In the genomic region with DNA sequence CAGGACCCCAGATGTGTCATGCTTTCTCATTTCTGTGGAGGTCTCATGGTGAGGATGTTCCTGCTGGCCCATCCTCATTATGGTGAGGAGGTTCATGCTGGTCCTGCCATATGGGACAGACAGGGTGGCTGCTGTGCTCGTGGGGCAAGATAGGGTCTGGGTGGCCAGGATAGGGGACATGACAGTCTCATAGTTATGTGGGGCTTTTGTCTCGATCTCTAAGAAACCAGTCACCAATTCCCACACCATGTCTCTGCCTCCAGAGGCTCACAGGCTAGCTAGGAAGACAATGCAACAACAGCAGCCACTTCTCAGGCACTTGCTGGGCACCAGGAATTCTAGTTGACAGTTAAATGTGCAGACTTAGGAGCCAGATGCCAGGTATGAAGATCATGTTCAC, we compare ENCODE assay signal across 30 cellular contexts. TPM values are rescaled to one million over a fixed set of nuclear protein-coding genes. Genes with fewer than 3 reads are reported as not detected.
DNase-seq lines count a peak whose midpoint lies in the region; ATAC-seq lines count a peak whose summit lies in the region.
"Had no signal": no experiment of that assay in that cellular context is flagged by ENCODE, and none has a peak within 500 bp of the region (broad histone marks: within the 10 kb centered on the region; RNA-seq: fewer than 3 reads in every experiment).

No MANE protein-coding gene starts in this region.

- peak overlapping the region; percentile 99; the same call in 1 of the 2 replicates for H3K4me2 ChIP-seq in BLaER1
- H3K4me2 ChIP-seq: GM23338 had no signal

- CTCF ChIA-PET in CD4-positive, alpha-beta memory T cell (lab: Charles Lee; ENCODE audit: partially characterized antibody) = interaction anchor here (0.6 to 9.3 kb wide), 8 partner anchors 16 to 236 kb away, joined by 3 to 70 read pairs (median 6); a partner anchor contains a TSS

- peak overlapping the region in 6 of 7 donors; percentile 23 to 96 (median 64) for H3K27ac Mint-ChIP-seq in CD4-positive, alpha-beta memory T cell
- H3K27ac Mint-ChIP-seq in activated T-helper 17 cell treated with anti-CD3 and anti-CD28 coated beads, Interleukin-2, amount 50 U/mL, for 72 hours = no peak overlapping the region
- H3K27ac Mint-ChIP-seq in naive thymus-derived CD8-positive, alpha-beta T cell = peak overlapping the region in 7 of 10 donors; percentile 7 to 83 (median 63)
- H3K27ac Mint-ChIP-seq: GM23338, mesothelial cell of epicardium had no signal

- no peaks in the 10 kb centered on the region for H3K27me3 Mint-ChIP-seq in CD4-positive, alpha-beta memory T cell
- no peaks in the 10 kb centered on the region for H3K27me3 Mint-ChIP-seq in activated T-helper 17 cell treated with anti-CD3 and anti-CD28 coated beads, Interleukin-2, amount 50 U/mL, for 72 hours
- H3K27me3 Mint-ChIP-seq in naive thymus-derived CD8-positive, alpha-beta T cell = no peaks in the 10 kb centered on the region
- H3K27me3 Mint-ChIP-seq: naive B cell had no signal

- no peaks in the 10 kb centered on the region for H3K9me3 Mint-ChIP-seq in CD4-positive, alpha-beta memory T cell
- no peaks in the 10 kb centered on the region for H3K9me3 Mint-ChIP-seq in activated T-helper 17 cell treated with anti-CD3 and anti-CD28 coated beads, Interleukin-2, amount 50 U/mL, for 72 hours
- no peaks in the 10 kb centered on the region for H3K9me3 Mint-ChIP-seq in naive thymus-derived CD8-positive, alpha-beta T cell
- H3K9me3 Mint-ChIP-seq: mesothelial cell of epicardium, naive B cell had no signal

- no peaks in the 10 kb centered on the region for H3K9me3 ChIP-seq in BLaER1
- no peaks in the 10 kb centered on the region for H3K9me3 ChIP-seq in CD4-positive, alpha-beta memory T cell (ENCODE audit: control insufficient read depth in 1 of 2, low read length in 2 of 2)
- H3K9me3 ChIP-seq: MG63, sigmoid colon, stomach, thyroid gland, uterus had no signal

- peak overlapping the region in 1 of 8 donors; percentile 49 for H3K4me3 Mint-ChIP-seq in CD4-positive, alpha-beta memory T cell
- peak overlapping the region; percentile 48 for H3K4me3 Mint-ChIP-seq in activated T-helper 17 cell treated with anti-CD3 and anti-CD28 coated beads, Interleukin-2, amount 50 U/mL, for 72 hours
- H3K4me3 Mint-ChIP-seq in naive thymus-derived CD8-positive, alpha-beta T cell = peak overlapping the region in 2 of 10 donors; percentile 34 to 53
- H3K4me3 Mint-ChIP-seq: GM23338, mesothelial cell of epicardium had no signal

- DNase-seq in CD4-positive, alpha-beta memory T cell = no peak
- no peak for DNase-seq in naive thymus-derived CD8-positive, alpha-beta T cell
- no peak for DNase-seq in HUDEP-2 (lab: John Stamatoyannopoulos, UW; ENCODE audit: unreplicated experiment in 76 of 76)
- no peak for DNase-seq in DMS79 treated with DMSO at 0.1 percent for 48 hours (lab: John Stamatoyannopoulos, UW)
- DNase-seq: activated CD4-positive, CD25-positive, alpha-beta regulatory T cell treated with anti-CD3 and anti-CD28 coated beads, Interleukin-2, amount 50 U/mL, for 72 hours; activated CD8-positive, alpha-beta memory T cell treated with anti-CD3 and anti-CD28 coated beads for 24 hours; activated gamma-delta T cell; caudate nucleus; cortex of kidney; KG1; kidney; MG63; naive B cell; NCI-H1417 treated with DMSO at 0.1 percent for 48 hours; NCI-H2081; NCI-H2227 treated with DMSO at 0.1 percent for 48 hours; NCI-H69; Right ventricle myocardium superior; sigmoid colon; stimulated activated CD4-positive, alpha-beta T cell treated with anti-CD3 and anti-CD28 coated beads, Interleukin-12 subunit alpha, Interleukin-12 subunit beta, amount 100 ng/mL, for 4 hours; stimulated activated CD4-positive, alpha-beta T cell treated with anti-CD3 and anti-CD28 coated beads, Interleukin-2, amount 100 ng/mL, for 48 hours; stomach; thyroid gland; uterus had no signal

- peaks cover 0 to 1% of the 10 kb centered on the region in 2 donors for H3K36me3 Mint-ChIP-seq in CD4-positive, alpha-beta memory T cell
- H3K36me3 Mint-ChIP-seq in activated T-helper 17 cell treated with anti-CD3 and anti-CD28 coated beads, Interleukin-2, amount 50 U/mL, for 72 hours (ENCODE audit: low read depth) = peaks cover 5% of the 10 kb centered on the region
- no peaks in the 10 kb centered on the region for H3K36me3 Mint-ChIP-seq in naive thymus-derived CD8-positive, alpha-beta T cell
- H3K36me3 Mint-ChIP-seq: mesothelial cell of epicardium, naive B cell had no signal

- H4K20me1 ChIP-seq in BLaER1 = no peaks in the 10 kb centered on the region

- H3K27me3 ChIP-seq in BLaER1 = no peaks in the 10 kb centered on the region
- no peaks in the 10 kb centered on the region for H3K27me3 ChIP-seq in CD4-positive, alpha-beta memory T cell (ENCODE audit: insufficient read depth, low read length)
- H3K27me3 ChIP-seq: MG63, thyroid gland had no signal

- intact Hi-C loops in CD4-positive, alpha-beta memory T cell (cut with micrococcal nuclease) = no loop called here

- no peak overlapping the region for H3K9ac ChIP-seq in BLaER1

- H3K4me1 ChIP-seq in BLaER1 = peaks cover 87% of the 10 kb centered on the region
- peaks cover 73% of the 10 kb centered on the region for H3K4me1 ChIP-seq in CD4-positive, alpha-beta memory T cell (ENCODE audit: insufficient read depth, low read length)

- no peak overlapping the region for H3K4me3 ChIP-seq in BLaER1
- H3K4me3 ChIP-seq in CD4-positive, alpha-beta memory T cell (ENCODE audit: low read length in 2 of 2) = no peak overlapping the region
- H3K4me3 ChIP-seq: GM23338, MG63, sigmoid colon, stomach, thyroid gland, uterus had no signal

- no peak for ATAC-seq in activated T-helper 17 cell treated with anti-CD3 and anti-CD28 coated beads, Interleukin-2, amount 50 U/mL, for 72 hours (replicated peaks)
- ATAC-seq in naive thymus-derived CD8-positive, alpha-beta T cell = no peak
- no peak for ATAC-seq in GM19463 (IDR thresholded peaks at IDR 0.05; ENCODE audit: unreplicated experiment)
- ATAC-seq: GM23338, SK-N-SH treated with all-trans-retinoic acid at 6 μM for 48 hours had no signal

- POLR2A ChIA-PET in CD4-positive, alpha-beta memory T cell (lab: Charles Lee; ENCODE audit: partially characterized antibody) = interaction anchor here (2.5 kb wide), 1 partner anchor 98 kb away, joined by 9 read pairs; a partner anchor contains a TSS
- POLR2A ChIA-PET in naive thymus-derived CD8-positive, alpha-beta T cell (lab: Charles Lee) = interaction anchor here (1.4 to 2.0 kb wide), 2 partner anchors 71 to 98 kb away, joined by 3 to 4 read pairs; a partner anchor contains a TSS

- H3K4me1 Mint-ChIP-seq in CD4-positive, alpha-beta memory T cell = peaks cover 45 to 78% (median 60%) of the 10 kb centered on the region in 4 donors
- H3K4me1 Mint-ChIP-seq in activated T-helper 17 cell treated with anti-CD3 and anti-CD28 coated beads, Interleukin-2, amount 50 U/mL, for 72 hours = peaks cover 41% of the 10 kb centered on the region
- H3K4me1 Mint-ChIP-seq in naive thymus-derived CD8-positive, alpha-beta T cell = peaks cover 32 to 84% (median 72%) of the 10 kb centered on the region in 4 donors

- peak overlapping the region; percentile 44; the same call in 1 of the 2 replicates for H3K27ac ChIP-seq in BLaER1
- no peak overlapping the region for H3K27ac ChIP-seq in CD4-positive, alpha-beta memory T cell (ENCODE audit: low read depth, low read length)
- H3K27ac ChIP-seq: sigmoid colon, thyroid gland, uterus had no signal

- H3K36me3 ChIP-seq in BLaER1 = no peaks in the 10 kb centered on the region
- no peaks in the 10 kb centered on the region for H3K36me3 ChIP-seq in CD4-positive, alpha-beta memory T cell (ENCODE audit: insufficient read depth, low read length)
- H3K36me3 ChIP-seq: MG63, sigmoid colon, stomach, thyroid gland, uterus had no signal

RNA-seq across cellular contexts. Expression of a gene that starts 4.2 kb away (rescaled TPM):
- 10 to 100 TPM; 29.6 to 30.4 TPM for total RNA-seq in CD4-positive, alpha-beta memory T cell
- 10 to 100 TPM; 29.1 to 36.8 TPM for polyA plus RNA-seq in CD4-positive, alpha-beta memory T cell
- total RNA-seq in activated T-helper 17 cell treated with anti-CD3 and anti-CD28 coated beads, Interleukin-2, amount 50 U/mL, for 72 hours = 10 to 100 TPM; 53.6 to 58.7 TPM
- total RNA-seq in naive thymus-derived CD8-positive, alpha-beta T cell = 10 to 100 TPM; 38.7 to 41.8 TPM
- polyA plus RNA-seq in naive thymus-derived CD8-positive, alpha-beta T cell = 10 to 100 TPM; 35.2 to 37.1 (median 35.7) TPM
